In genomic region chr19:19558055-19558454, GRCh38 we compare ENCODE assay signal across 27 cellular contexts. TPM values are rescaled to one million over a fixed set of nuclear protein-coding genes. Genes with fewer than 3 reads are reported as not detected.
A peak's percentile ranks its signal among the peaks of the same experiment; 100 is the strongest.
DNase-seq lines count a peak whose midpoint lies in the region; ATAC-seq and TF ChIP-seq lines count a peak whose summit lies in the region.
"Had no signal": no experiment of that assay in that cellular context is flagged by ENCODE, and none has a peak within 500 bp of the region (broad histone marks: within the 10 kb centered on the region; RNA-seq: fewer than 3 reads in every experiment).

No MANE protein-coding gene starts in this region.

- no peak for DNase-seq in activated naive CD8-positive, alpha-beta T cell treated with anti-CD3 and anti-CD28 coated beads, Interleukin-2, amount 10 ng/mL, durations not matched to agents 7 days and 5 days
- DNase-seq in activated naive CD8-positive, alpha-beta T cell treated with anti-CD3 and anti-CD28 coated beads for 36 hours = no peak
- DNase-seq in activated B cell treated with CpG ODN at 0.5 μM for 24 hours (no peak), islet precursor cell (peak; percentile 44), type B pancreatic cell (ENCODE audit: extremely low spot score, unreplicated experiment) (no peak), sigmoid colon (no peak), T-helper 9 cell (no peak)
- no peak for DNase-seq in stimulated activated naive B cell treated with anti-CD40 and anti-IgM and Interleukin-4, amounts not matched to agents 10 μg/mL and 1 μg/mL and 100 μg/mL, for 72 hours
- DNase-seq: COR-L47; EL; GDM1; Kasumi-1; MV-4-11; NCI-H1105; NCI-H1436 treated with DMSO at 0.1 percent for 48 hours; NCI-H1930; NCI-H446; NCI-H524 treated with DMSO at 0.1 percent for 48 hours; NCI-H82; NK-92 treated with Interleukin-12 subunit alpha and Interleukin-12 subunit beta, amount 100 ng/mL, for 24 hours; PC-9; SJCRH30 had no signal

- H3K27me3 Mint-ChIP-seq in activated naive CD8-positive, alpha-beta T cell treated with anti-CD3 and anti-CD28 coated beads, Interleukin-2, amount 10 ng/mL, durations not matched to agents 7 days and 5 days = no peaks in the 10 kb centered on the region
- no peaks in the 10 kb centered on the region for H3K27me3 Mint-ChIP-seq in activated naive CD8-positive, alpha-beta T cell treated with anti-CD3 and anti-CD28 coated beads for 36 hours
- no peaks in the 10 kb centered on the region for H3K27me3 Mint-ChIP-seq in activated B cell treated with CpG ODN at 0.5 μM for 24 hours
- no peaks in the 10 kb centered on the region for H3K27me3 Mint-ChIP-seq in stimulated activated naive B cell treated with anti-CD40 and anti-IgM and Interleukin-4, amounts not matched to agents 10 μg/mL and 1 μg/mL and 100 μg/mL, for 72 hours
- H3K27me3 Mint-ChIP-seq in type B pancreatic cell = no peaks in the 10 kb centered on the region
- H3K27me3 Mint-ChIP-seq: CD4-positive, alpha-beta memory T cell had no signal

- no peaks in the 10 kb centered on the region for H3K9me3 ChIP-seq in sigmoid colon
- H3K9me3 ChIP-seq: SJCRH30 had no signal

- ATAC-seq in activated naive CD8-positive, alpha-beta T cell treated with anti-CD3 and anti-CD28 coated beads, Interleukin-2, amount 10 ng/mL, durations not matched to agents 7 days and 5 days (ENCODE audit: low read depth) = no peak
- ATAC-seq in activated B cell treated with CpG ODN at 0.5 μM for 24 hours (ENCODE audit: low read depth) = peak; percentile 40
- ATAC-seq in stimulated activated naive B cell treated with anti-CD40 and anti-IgM and Interleukin-4, amounts not matched to agents 10 μg/mL and 1 μg/mL and 100 μg/mL, for 72 hours (replicated peaks) = peak in 1 of 2 donors; percentile 44
- ATAC-seq: K562, Right ventricle myocardium inferior, SK-N-SH treated with all-trans-retinoic acid at 6 μM for 48 hours had no signal

- no peak overlapping the region for H3K27ac ChIP-seq in sigmoid colon
- H3K27ac ChIP-seq: PC-9, SJCRH30 had no signal

- no peaks in the 10 kb centered on the region for H3K36me3 ChIP-seq in sigmoid colon
- H3K36me3 ChIP-seq: SJCRH30 had no signal

- H3K36me3 Mint-ChIP-seq in activated naive CD8-positive, alpha-beta T cell treated with anti-CD3 and anti-CD28 coated beads, Interleukin-2, amount 10 ng/mL, durations not matched to agents 7 days and 5 days = peaks cover 15% of the 10 kb centered on the region
- H3K36me3 Mint-ChIP-seq in activated naive CD8-positive, alpha-beta T cell treated with anti-CD3 and anti-CD28 coated beads for 36 hours = no peaks in the 10 kb centered on the region
- H3K36me3 Mint-ChIP-seq in activated B cell treated with CpG ODN at 0.5 μM for 24 hours (ENCODE audit: low read depth) (peaks cover 15% of the 10 kb centered on the region), type B pancreatic cell (no peaks in the 10 kb centered on the region)
- H3K36me3 Mint-ChIP-seq in stimulated activated naive B cell treated with anti-CD40 and anti-IgM and Interleukin-4, amounts not matched to agents 10 μg/mL and 1 μg/mL and 100 μg/mL, for 72 hours = peaks cover 3 to 15% of the 10 kb centered on the region in 2 donors

- H3K4me1 ChIP-seq in sigmoid colon = no peaks in the 10 kb centered on the region
- H3K4me1 ChIP-seq: SJCRH30 had no signal

- POLR2A ChIA-PET in activated naive CD8-positive, alpha-beta T cell treated with anti-CD3 and anti-CD28 coated beads, Interleukin-2, amount 10 ng/mL, durations not matched to agents 7 days and 5 days (lab: Charles Lee) = interaction anchor here (0.5 to 1.2 kb wide), 2 partner anchors 10 to 41 kb away, joined by 3 to 6 read pairs; no protein-coding TSS in a partner anchor
- POLR2A ChIA-PET in activated B cell treated with CpG ODN at 0.5 μM for 24 hours (lab: Charles Lee) = interaction anchor here (0.7 kb wide), 1 partner anchor 17 kb away, joined by 4 read pairs; no protein-coding TSS in a partner anchor

- peak overlapping the region; percentile 61 for H3K27ac Mint-ChIP-seq in activated naive CD8-positive, alpha-beta T cell treated with anti-CD3 and anti-CD28 coated beads, Interleukin-2, amount 10 ng/mL, durations not matched to agents 7 days and 5 days
- no peak overlapping the region for H3K27ac Mint-ChIP-seq in activated naive CD8-positive, alpha-beta T cell treated with anti-CD3 and anti-CD28 coated beads for 36 hours
- no peak overlapping the region for H3K27ac Mint-ChIP-seq in activated B cell treated with CpG ODN at 0.5 μM for 24 hours
- peak overlapping the region; percentile 81 for H3K27ac Mint-ChIP-seq in stimulated activated naive B cell treated with anti-CD40 and anti-IgM and Interleukin-4, amounts not matched to agents 10 μg/mL and 1 μg/mL and 100 μg/mL, for 72 hours
- H3K27ac Mint-ChIP-seq in type B pancreatic cell = no peak overlapping the region

- TF ChIP-seq POLR2A in sigmoid colon (IDR thresholded peaks at IDR 0.05) = no peak

- no peak for TF ChIP-seq CTCF in activated B cell treated with CpG ODN at 0.5 μM for 24 hours (IDR thresholded peaks at IDR 0.05)
- no peak for TF ChIP-seq CTCF in type B pancreatic cell (conservative IDR thresholded peaks at IDR 0.05)
- no peak for TF ChIP-seq CTCF in sigmoid colon (IDR thresholded peaks at IDR 0.05)

- H3K27me3 ChIP-seq in sigmoid colon = no peaks in the 10 kb centered on the region
- H3K27me3 ChIP-seq: SJCRH30 had no signal

- H3K4me3 ChIP-seq in sigmoid colon = no peak overlapping the region
- H3K4me3 ChIP-seq: K562, PC-9, SJCRH30 had no signal

- CTCF ChIA-PET in activated B cell treated with CpG ODN at 0.5 μM for 24 hours (lab: Charles Lee) = no interaction called here

- intact Hi-C loops in activated B cell treated with CpG ODN at 0.5 μM for 24 hours (cut with micrococcal nuclease) (no loop called here), sigmoid colon (cut with DNase I) (no loop called here)

- WGBS in sigmoid colon, 2 donors = 80 to 84% methylated on average over 15 of the region's 15 CpGs

- no peak overlapping the region for H3K4me3 Mint-ChIP-seq in activated naive CD8-positive, alpha-beta T cell treated with anti-CD3 and anti-CD28 coated beads, Interleukin-2, amount 10 ng/mL, durations not matched to agents 7 days and 5 days
- no peak overlapping the region for H3K4me3 Mint-ChIP-seq in activated naive CD8-positive, alpha-beta T cell treated with anti-CD3 and anti-CD28 coated beads for 36 hours
- no peak overlapping the region for H3K4me3 Mint-ChIP-seq in activated B cell treated with CpG ODN at 0.5 μM for 24 hours
- no peak overlapping the region for H3K4me3 Mint-ChIP-seq in stimulated activated naive B cell treated with anti-CD40 and anti-IgM and Interleukin-4, amounts not matched to agents 10 μg/mL and 1 μg/mL and 100 μg/mL, for 72 hours
- no peak overlapping the region for H3K4me3 Mint-ChIP-seq in type B pancreatic cell
- H3K4me3 Mint-ChIP-seq: CD4-positive, alpha-beta memory T cell had no signal

- no peak for TF ChIP-seq EP300 in sigmoid colon (IDR thresholded peaks at IDR 0.05)

- H3K9me3 Mint-ChIP-seq in activated naive CD8-positive, alpha-beta T cell treated with anti-CD3 and anti-CD28 coated beads, Interleukin-2, amount 10 ng/mL, durations not matched to agents 7 days and 5 days = no peaks in the 10 kb centered on the region
- no peaks in the 10 kb centered on the region for H3K9me3 Mint-ChIP-seq in activated naive CD8-positive, alpha-beta T cell treated with anti-CD3 and anti-CD28 coated beads for 36 hours
- H3K9me3 Mint-ChIP-seq in activated B cell treated with CpG ODN at 0.5 μM for 24 hours (no peaks in the 10 kb centered on the region), type B pancreatic cell (no peaks in the 10 kb centered on the region)
- no peaks in the 10 kb centered on the region for H3K9me3 Mint-ChIP-seq in stimulated activated naive B cell treated with anti-CD40 and anti-IgM and Interleukin-4, amounts not matched to agents 10 μg/mL and 1 μg/mL and 100 μg/mL, for 72 hours

- peaks cover 8% of the 10 kb centered on the region for H3K4me1 Mint-ChIP-seq in activated naive CD8-positive, alpha-beta T cell treated with anti-CD3 and anti-CD28 coated beads, Interleukin-2, amount 10 ng/mL, durations not matched to agents 7 days and 5 days
- H3K4me1 Mint-ChIP-seq in activated naive CD8-positive, alpha-beta T cell treated with anti-CD3 and anti-CD28 coated beads for 36 hours = peaks cover 6% of the 10 kb centered on the region
- H3K4me1 Mint-ChIP-seq in activated B cell treated with CpG ODN at 0.5 μM for 24 hours (no peaks in the 10 kb centered on the region), type B pancreatic cell (ENCODE audit: unreplicated experiment) (no peaks in the 10 kb centered on the region)
- peaks cover 0 to 6% of the 10 kb centered on the region in 2 donors for H3K4me1 Mint-ChIP-seq in stimulated activated naive B cell treated with anti-CD40 and anti-IgM and Interleukin-4, amounts not matched to agents 10 μg/mL and 1 μg/mL and 100 μg/mL, for 72 hours

RNA-seq across cellular contexts. Expression of gene CILP2, which starts 20.0 kb away (rescaled TPM):
- under 1 TPM; 0.11 to 0.14 TPM for total RNA-seq in activated naive CD8-positive, alpha-beta T cell treated with anti-CD3 and anti-CD28 coated beads, Interleukin-2, amount 10 ng/mL, durations not matched to agents 7 days and 5 days
- total RNA-seq in activated naive CD8-positive, alpha-beta T cell treated with anti-CD3 and anti-CD28 coated beads for 36 hours = under 1 TPM; 0.18 to 0.23 TPM
- total RNA-seq in activated B cell treated with CpG ODN at 0.5 μM for 24 hours (0.27 and 0.29 TPM in 2 replicates), type B pancreatic cell (ENCODE audit: low replicate concordance) (0.74 and 3.2 TPM in 2 replicates), sigmoid colon (under 1 TPM in 1 of 4 donors, not detected in 3; 0.16 TPM)
- under 1 TPM in 1 of 3 donors, not detected in 2; 0.29 TPM for polyA plus RNA-seq in sigmoid colon
- total RNA-seq: HT1080 had no signal
- polyA plus RNA-seq: CD4-positive, alpha-beta memory T cell had no signal

RNA-seq across cellular contexts. Expression of gene YJEFN3, which starts 29.3 kb away (rescaled TPM):
- 10 to 100 TPM; 11.7 to 11.9 TPM for total RNA-seq in activated naive CD8-positive, alpha-beta T cell treated with anti-CD3 and anti-CD28 coated beads, Interleukin-2, amount 10 ng/mL, durations not matched to agents 7 days and 5 days
- total RNA-seq in activated naive CD8-positive, alpha-beta T cell treated with anti-CD3 and anti-CD28 coated beads for 36 hours = 1 to 10 TPM; 5.7 to 7.8 TPM
- total RNA-seq in activated B cell treated with CpG ODN at 0.5 μM for 24 hours (7.8 and 9.1 TPM in 2 replicates), type B pancreatic cell (ENCODE audit: low replicate concordance) (12.2 and 23.2 TPM in 2 replicates), sigmoid colon (1 to 10 TPM in 3 of 4 donors, under 1 TPM in 1; 0.71 to 3.1 (median 1.9) TPM)
- 10 to 100 TPM in 1 of 3 donors, not detected in 2; 14.4 TPM for polyA plus RNA-seq in sigmoid colon

RNA-seq across cellular contexts. Expression of gene NDUFA13, which starts 42.0 kb away (rescaled TPM):
- total RNA-seq in activated naive CD8-positive, alpha-beta T cell treated with anti-CD3 and anti-CD28 coated beads, Interleukin-2, amount 10 ng/mL, durations not matched to agents 7 days and 5 days = 100 to 1,000 TPM; 306 to 336 TPM
- 100 to 1,000 TPM; 306 to 312 TPM for total RNA-seq in activated naive CD8-positive, alpha-beta T cell treated with anti-CD3 and anti-CD28 coated beads for 36 hours
- total RNA-seq in activated B cell treated with CpG ODN at 0.5 μM for 24 hours (294 and 317 TPM in 2 replicates), type B pancreatic cell (ENCODE audit: low replicate concordance) (396 and 419 TPM in 2 replicates), sigmoid colon (100 to 1,000 TPM in 1 of 4 donors, 10 to 100 TPM in 3; 31.3 to 110 (median 55.4) TPM)
- polyA plus RNA-seq in sigmoid colon = 100 to 1,000 TPM; 239 to 339 (median 283) TPM

RNA-seq across cellular contexts. Expression of gene TSSK6, which starts 42.7 kb away (rescaled TPM):
- 1 to 10 TPM; 5.8 to 6.5 TPM for total RNA-seq in activated naive CD8-positive, alpha-beta T cell treated with anti-CD3 and anti-CD28 coated beads, Interleukin-2, amount 10 ng/mL, durations not matched to agents 7 days and 5 days
- 1 to 10 TPM; 3.0 to 3.1 TPM for total RNA-seq in activated naive CD8-positive, alpha-beta T cell treated with anti-CD3 and anti-CD28 coated beads for 36 hours
- total RNA-seq in activated B cell treated with CpG ODN at 0.5 μM for 24 hours (4.0 and 4.3 TPM in 2 replicates), type B pancreatic cell (ENCODE audit: low replicate concordance) (1.5 and 2.3 TPM in 2 replicates), sigmoid colon (1 to 10 TPM; 1.2 to 3.3 (median 1.5) TPM)
- 1 to 10 TPM; 1.2 to 3.0 (median 2.4) TPM for polyA plus RNA-seq in sigmoid colon

Comparison
In these comparisons a context has a peak if more than half of its experiments do, and no peak if none do; other contexts are left out.
1. H3K27ac Mint-ChIP-seq: peak in activated naive CD8-positive, alpha-beta T cell treated with anti-CD3 and anti-CD28 coated beads, Interleukin-2, amount 10 ng/mL, durations not matched to agents 7 days and 5 days (single experiment) and stimulated activated naive B cell treated with anti-CD40 and anti-IgM and Interleukin-4, amounts not matched to agents 10 μg/mL and 1 μg/mL and 100 μg/mL, for 72 hours (single experiment); none in activated naive CD8-positive, alpha-beta T cell treated with anti-CD3 and anti-CD28 coated beads for 36 hours (single experiment), activated B cell treated with CpG ODN at 0.5 μM for 24 hours (single experiment) and type B pancreatic cell (single experiment).